Comparison of ENCODE assay signal across 1 cellular context in the genomic region with DNA sequence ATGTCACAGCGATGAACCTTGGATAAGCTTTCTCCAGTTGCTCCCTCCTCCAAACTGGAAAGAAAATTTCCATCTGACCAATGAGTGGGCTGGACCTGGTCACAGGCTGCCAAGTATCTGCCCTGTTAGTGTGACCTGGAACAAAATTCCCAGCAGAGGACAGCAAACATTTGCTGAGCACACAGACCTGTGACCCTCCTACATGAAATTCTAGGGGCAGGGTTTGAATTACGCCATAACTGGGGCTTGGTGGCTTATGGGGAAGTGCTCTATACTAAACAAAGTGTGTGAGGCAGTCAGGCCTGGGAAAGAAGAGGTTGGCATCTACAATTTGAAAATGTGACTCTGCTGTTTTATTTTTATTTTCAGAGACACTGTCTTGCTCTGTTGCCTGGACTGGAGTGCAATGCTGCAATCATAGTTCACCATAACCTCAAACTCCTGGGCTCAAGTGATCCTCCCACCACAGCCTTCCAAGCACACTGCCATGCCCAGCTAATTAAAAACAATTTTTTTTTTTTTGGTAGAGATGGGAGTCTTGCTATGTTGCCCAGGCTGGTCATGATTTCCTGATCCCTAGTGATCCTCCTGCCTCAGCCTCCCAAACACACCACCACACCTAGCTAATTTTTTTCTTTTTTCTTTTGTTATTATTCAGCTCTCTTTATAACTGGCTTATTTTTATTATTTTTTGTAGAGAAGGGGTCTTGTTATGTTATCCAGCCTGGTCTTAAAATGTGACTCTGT.
TF ChIP-seq lines count a peak whose summit lies in the region.

No MANE protein-coding gene starts in this region.

TF ChIP-seq in HepG2, 621 proteins besides CTCF, POLR2A, EP300 and RAD21 (continued from another document and continues in another):
- TF ChIP-seq, protein P1, sequence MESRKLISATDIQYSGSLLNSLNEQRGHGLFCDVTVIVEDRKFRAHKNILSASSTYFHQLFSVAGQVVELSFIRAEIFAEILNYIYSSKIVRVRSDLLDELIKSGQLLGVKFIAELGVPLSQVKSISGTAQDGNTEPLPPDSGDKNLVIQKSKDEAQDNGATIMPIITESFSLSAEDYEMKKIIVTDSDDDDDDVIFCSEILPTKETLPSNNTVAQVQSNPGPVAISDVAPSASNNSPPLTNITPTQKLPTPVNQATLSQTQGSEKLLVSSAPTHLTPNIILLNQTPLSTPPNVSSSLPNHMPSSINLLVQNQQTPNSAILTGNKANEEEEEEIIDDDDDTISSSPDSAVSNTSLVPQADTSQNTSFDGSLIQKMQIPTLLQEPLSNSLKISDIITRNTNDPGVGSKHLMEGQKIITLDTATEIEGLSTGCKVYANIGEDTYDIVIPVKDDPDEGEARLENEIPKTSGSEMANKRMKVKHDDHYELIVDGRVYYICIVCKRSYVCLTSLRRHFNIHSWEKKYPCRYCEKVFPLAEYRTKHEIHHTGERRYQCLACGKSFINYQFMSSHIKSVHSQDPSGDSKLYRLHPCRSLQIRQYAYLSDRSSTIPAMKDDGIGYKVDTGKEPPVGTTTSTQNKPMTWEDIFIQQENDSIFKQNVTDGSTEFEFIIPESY (CRISPR knock-in tag; IDR thresholded peaks at IDR 0.05): peak; percentile 50; the same call in 1 of the 2 replicates
- TF ChIP-seq ZNF550 (CRISPR knock-in tag; IDR thresholded peaks at IDR 0.05; ENCODE audit: borderline replicate concordance) (no peak), RBM39 (IDR thresholded peaks at IDR 0.05; ENCODE audit: low read depth, low read length, poor library complexity, severe bottlenecking) (no peak), HMGA1 (CRISPR knock-in tag; conservative IDR thresholded peaks at IDR 0.05) (no peak), SOX5 (CRISPR knock-in tag; IDR thresholded peaks at IDR 0.05; ENCODE audit: borderline replicate concordance) (peak; percentile 87), NFKB2 (CRISPR knock-in tag; IDR thresholded peaks at IDR 0.05; ENCODE audit: borderline replicate concordance) (no peak), ZBTB20 (CRISPR knock-in tag; IDR thresholded peaks at IDR 0.05; ENCODE audit: borderline replicate concordance, low read depth) (peak; percentile 38; the same call in 1 of the 2 replicates), ZMYM2 (CRISPR knock-in tag; IDR thresholded peaks at IDR 0.05) (no peak), ZNF607 (CRISPR knock-in tag; IDR thresholded peaks at IDR 0.05; ENCODE audit: borderline replicate concordance) (no peak), ARNTL (CRISPR knock-in tag; IDR thresholded peaks at IDR 0.05) (peak; percentile 65; the same call in 1 of the 2 replicates), HOXA7 (CRISPR knock-in tag; IDR thresholded peaks at IDR 0.05) (no peak), NPAS2 (CRISPR knock-in tag; IDR thresholded peaks at IDR 0.05; ENCODE audit: borderline replicate concordance) (no peak), ZNF326 (CRISPR knock-in tag; IDR thresholded peaks at IDR 0.05; ENCODE audit: borderline replicate concordance) (no peak), ZNF468 (CRISPR knock-in tag; IDR thresholded peaks at IDR 0.05) (no peak), CHD4 (IDR thresholded peaks at IDR 0.05; ENCODE audit: borderline replicate concordance, low read length) (no peak), ZKSCAN5 (CRISPR knock-in tag; IDR thresholded peaks at IDR 0.05) (no peak), ZMYM3 (CRISPR knock-in tag; IDR thresholded peaks at IDR 0.05) (0 out of 2 replicates have a peak, but pooled peaks have one; percentile 72), ZNF143 (CRISPR knock-in tag; IDR thresholded peaks at IDR 0.05) (peak; percentile 74), REPIN1 (CRISPR knock-in tag; IDR thresholded peaks at IDR 0.05; ENCODE audit: borderline replicate concordance, low read depth) (peak; percentile 40), MZF1 (CRISPR knock-in tag; IDR thresholded peaks at IDR 0.05; ENCODE audit: borderline replicate concordance) (no peak), RBAK (CRISPR knock-in tag; IDR thresholded peaks at IDR 0.05) (no peak), ZNF510 (CRISPR knock-in tag; IDR thresholded peaks at IDR 0.05; ENCODE audit: low read depth) (no peak), MIER2 (CRISPR knock-in tag; IDR thresholded peaks at IDR 0.05) (no peak), JUND (CRISPR knock-in tag; IDR thresholded peaks at IDR 0.05) (peak; percentile 54; the same call in 1 of the 2 replicates), ZBTB21 (CRISPR knock-in tag; IDR thresholded peaks at IDR 0.05) (no peak), NFRKB (IDR thresholded peaks at IDR 0.05) (no peak), SP140L (CRISPR knock-in tag; IDR thresholded peaks at IDR 0.05; ENCODE audit: borderline replicate concordance) (no peak; the same call in 1 of the 2 replicates), NFKBIZ (CRISPR knock-in tag; IDR thresholded peaks at IDR 0.05) (peak; percentile 95), MTF1 (CRISPR knock-in tag; IDR thresholded peaks at IDR 0.05) (no peak), RBFOX2 (IDR thresholded peaks at IDR 0.05; ENCODE audit: low read depth, low read length) (peak; percentile 84), TBL1XR1 (IDR thresholded peaks at IDR 0.05; ENCODE audit: borderline replicate concordance, low read length, partially characterized antibody) (peak; percentile 37), ADNP (CRISPR knock-in tag; IDR thresholded peaks at IDR 0.05) (no peak), ZNF614 (CRISPR knock-in tag; IDR thresholded peaks at IDR 0.05; ENCODE audit: borderline replicate concordance) (peak; percentile 91; the same call in 1 of the 2 replicates), NFIB (CRISPR knock-in tag; IDR thresholded peaks at IDR 0.05; ENCODE audit: borderline replicate concordance) (no peak), CBX1 (IDR thresholded peaks at IDR 0.05; ENCODE audit: low read depth) (peak; percentile 52), ZNF781 (CRISPR knock-in tag; IDR thresholded peaks at IDR 0.05; ENCODE audit: borderline replicate concordance, not compliant biosample characterization) (peak; percentile 17), CEBPB (IDR thresholded peaks at IDR 0.05; ENCODE audit: borderline replicate concordance, low read depth, low read length) (peak; percentile 95), ZNF530 (CRISPR knock-in tag; IDR thresholded peaks at IDR 0.05; ENCODE audit: low read depth) (no peak), KDM6A (CRISPR knock-in tag; IDR thresholded peaks at IDR 0.05; ENCODE audit: low read depth) (peak; percentile 84; the same call in 1 of the 2 replicates), ZFP41 (CRISPR knock-in tag; IDR thresholded peaks at IDR 0.05; ENCODE audit: borderline replicate concordance) (no peak), SATB2 (CRISPR knock-in tag; IDR thresholded peaks at IDR 0.05) (no peak), U2AF2 (IDR thresholded peaks at IDR 0.05; ENCODE audit: low read depth, low read length) (no peak), ZBTB8A (CRISPR knock-in tag; IDR thresholded peaks at IDR 0.05; ENCODE audit: borderline replicate concordance, low read depth) (no peak), MTF2 (CRISPR knock-in tag; IDR thresholded peaks at IDR 0.05; ENCODE audit: borderline replicate concordance) (no peak), GATAD2A (CRISPR knock-in tag; IDR thresholded peaks at IDR 0.05) (peak; percentile 95), ZNF292 (CRISPR knock-in tag; IDR thresholded peaks at IDR 0.05; ENCODE audit: borderline replicate concordance, low read depth) (0 out of 2 replicates have a peak, but pooled peaks have one; percentile 57)
- TF ChIP-seq, protein P2, sequence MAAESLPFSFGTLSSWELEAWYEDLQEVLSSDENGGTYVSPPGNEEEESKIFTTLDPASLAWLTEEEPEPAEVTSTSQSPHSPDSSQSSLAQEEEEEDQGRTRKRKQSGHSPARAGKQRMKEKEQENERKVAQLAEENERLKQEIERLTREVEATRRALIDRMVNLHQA (CRISPR knock-in tag; IDR thresholded peaks at IDR 0.05): no peak
- TF ChIP-seq, protein P3, sequence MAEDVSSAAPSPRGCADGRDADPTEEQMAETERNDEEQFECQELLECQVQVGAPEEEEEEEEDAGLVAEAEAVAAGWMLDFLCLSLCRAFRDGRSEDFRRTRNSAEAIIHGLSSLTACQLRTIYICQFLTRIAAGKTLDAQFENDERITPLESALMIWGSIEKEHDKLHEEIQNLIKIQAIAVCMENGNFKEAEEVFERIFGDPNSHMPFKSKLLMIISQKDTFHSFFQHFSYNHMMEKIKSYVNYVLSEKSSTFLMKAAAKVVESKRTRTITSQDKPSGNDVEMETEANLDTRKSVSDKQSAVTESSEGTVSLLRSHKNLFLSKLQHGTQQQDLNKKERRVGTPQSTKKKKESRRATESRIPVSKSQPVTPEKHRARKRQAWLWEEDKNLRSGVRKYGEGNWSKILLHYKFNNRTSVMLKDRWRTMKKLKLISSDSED (CRISPR knock-in tag; IDR thresholded peaks at IDR 0.05): no peak
- TF ChIP-seq, protein P4, sequence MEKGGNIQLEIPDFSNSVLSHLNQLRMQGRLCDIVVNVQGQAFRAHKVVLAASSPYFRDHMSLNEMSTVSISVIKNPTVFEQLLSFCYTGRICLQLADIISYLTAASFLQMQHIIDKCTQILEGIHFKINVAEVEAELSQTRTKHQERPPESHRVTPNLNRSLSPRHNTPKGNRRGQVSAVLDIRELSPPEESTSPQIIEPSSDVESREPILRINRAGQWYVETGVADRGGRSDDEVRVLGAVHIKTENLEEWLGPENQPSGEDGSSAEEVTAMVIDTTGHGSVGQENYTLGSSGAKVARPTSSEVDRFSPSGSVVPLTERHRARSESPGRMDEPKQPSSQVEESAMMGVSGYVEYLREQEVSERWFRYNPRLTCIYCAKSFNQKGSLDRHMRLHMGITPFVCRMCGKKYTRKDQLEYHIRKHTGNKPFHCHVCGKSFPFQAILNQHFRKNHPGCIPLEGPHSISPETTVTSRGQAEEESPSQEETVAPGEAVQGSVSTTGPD (CRISPR knock-in tag; IDR thresholded peaks at IDR 0.05): no peak
- TF ChIP-seq, protein P5, sequence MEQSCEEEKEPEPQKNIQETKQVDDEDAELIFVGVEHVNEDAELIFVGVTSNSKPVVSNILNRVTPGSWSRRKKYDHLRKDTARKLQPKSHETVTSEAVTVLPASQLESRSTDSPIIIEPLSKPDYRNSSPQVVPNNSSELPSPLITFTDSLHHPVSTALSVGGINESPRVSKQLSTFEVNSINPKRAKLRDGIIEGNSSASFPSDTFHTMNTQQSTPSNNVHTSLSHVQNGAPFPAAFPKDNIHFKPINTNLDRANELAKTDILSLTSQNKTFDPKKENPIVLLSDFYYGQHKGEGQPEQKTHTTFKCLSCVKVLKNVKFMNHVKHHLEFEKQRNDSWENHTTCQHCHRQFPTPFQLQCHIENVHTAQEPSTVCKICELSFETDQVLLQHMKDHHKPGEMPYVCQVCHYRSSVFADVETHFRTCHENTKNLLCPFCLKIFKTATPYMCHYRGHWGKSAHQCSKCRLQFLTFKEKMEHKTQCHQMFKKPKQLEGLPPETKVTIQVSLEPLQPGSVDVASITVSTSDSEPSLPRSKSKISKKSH (CRISPR knock-in tag; IDR thresholded peaks at IDR 0.05; ENCODE audit: borderline replicate concordance): no peak
- TF ChIP-seq, protein P6, sequence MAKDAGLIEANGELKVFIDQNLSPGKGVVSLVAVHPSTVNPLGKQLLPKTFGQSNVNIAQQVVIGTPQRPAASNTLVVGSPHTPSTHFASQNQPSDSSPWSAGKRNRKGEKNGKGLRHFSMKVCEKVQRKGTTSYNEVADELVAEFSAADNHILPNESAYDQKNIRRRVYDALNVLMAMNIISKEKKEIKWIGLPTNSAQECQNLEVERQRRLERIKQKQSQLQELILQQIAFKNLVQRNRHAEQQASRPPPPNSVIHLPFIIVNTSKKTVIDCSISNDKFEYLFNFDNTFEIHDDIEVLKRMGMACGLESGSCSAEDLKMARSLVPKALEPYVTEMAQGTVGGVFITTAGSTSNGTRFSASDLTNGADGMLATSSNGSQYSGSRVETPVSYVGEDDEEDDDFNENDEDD (CRISPR knock-in tag; IDR thresholded peaks at IDR 0.05; ENCODE audit: borderline replicate concordance): no peak
- TF ChIP-seq, protein P7, sequence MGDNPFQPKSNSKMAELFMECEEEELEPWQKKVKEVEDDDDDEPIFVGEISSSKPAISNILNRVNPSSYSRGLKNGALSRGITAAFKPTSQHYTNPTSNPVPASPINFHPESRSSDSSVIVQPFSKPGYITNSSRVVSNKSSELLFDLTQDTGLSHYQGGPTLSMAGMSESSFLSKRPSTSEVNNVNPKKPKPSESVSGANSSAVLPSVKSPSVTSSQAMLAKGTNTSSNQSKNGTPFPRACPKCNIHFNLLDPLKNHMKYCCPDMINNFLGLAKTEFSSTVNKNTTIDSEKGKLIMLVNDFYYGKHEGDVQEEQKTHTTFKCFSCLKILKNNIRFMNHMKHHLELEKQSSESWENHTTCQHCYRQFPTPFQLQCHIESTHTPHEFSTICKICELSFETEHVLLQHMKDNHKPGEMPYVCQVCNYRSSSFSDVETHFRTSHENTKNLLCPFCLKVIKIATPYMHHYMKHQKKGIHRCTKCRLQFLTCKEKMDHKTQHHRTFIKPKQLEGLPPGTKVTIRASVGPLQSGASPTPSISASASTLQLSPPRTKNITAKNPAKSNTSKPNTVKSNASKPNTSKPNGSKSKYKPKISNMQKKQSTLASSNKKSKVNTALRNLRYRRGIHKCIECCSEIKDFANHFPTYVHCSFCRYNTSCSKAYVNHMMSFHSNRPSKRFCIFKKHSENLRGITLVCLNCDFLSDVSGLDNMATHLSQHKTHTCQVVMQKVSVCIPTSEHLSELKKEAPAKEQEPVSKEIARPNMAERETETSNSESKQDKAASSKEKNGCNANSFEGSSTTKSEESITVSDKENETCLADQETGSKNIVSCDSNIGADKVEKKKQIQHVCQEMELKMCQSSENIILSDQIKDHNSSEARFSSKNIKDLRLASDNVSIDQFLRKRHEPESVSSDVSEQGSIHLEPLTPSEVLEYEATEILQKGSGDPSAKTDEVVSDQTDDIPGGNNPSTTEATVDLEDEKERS (CRISPR knock-in tag; IDR thresholded peaks at IDR 0.05): no peak
- TF ChIP-seq, protein P8, sequence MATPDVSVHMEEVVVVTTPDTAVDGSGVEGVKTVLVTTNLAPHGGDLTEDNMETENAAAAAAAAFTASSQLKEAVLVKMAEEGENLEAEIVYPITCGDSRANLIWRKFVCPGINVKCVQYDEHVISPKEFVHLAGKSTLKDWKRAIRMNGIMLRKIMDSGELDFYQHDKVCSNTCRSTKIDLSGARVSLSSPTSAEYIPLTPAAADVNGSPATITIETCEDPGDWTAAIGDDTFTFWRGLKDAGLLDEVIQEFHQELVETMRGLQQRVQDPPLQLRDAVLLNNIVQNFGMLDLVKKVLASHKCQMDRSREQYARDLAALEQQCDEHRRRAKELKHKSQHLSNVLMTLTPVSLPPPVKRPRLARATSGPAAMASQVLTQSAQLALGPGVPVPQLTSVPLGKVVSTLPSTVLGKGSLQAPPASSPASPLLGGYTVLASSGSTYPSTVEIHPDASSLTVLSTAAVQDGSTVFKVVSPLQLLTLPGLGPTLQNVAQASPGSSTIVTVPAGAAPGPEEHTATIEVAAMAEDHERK (CRISPR knock-in tag; IDR thresholded peaks at IDR 0.05; ENCODE audit: low read depth): no peak
- TF ChIP-seq, protein P9, sequence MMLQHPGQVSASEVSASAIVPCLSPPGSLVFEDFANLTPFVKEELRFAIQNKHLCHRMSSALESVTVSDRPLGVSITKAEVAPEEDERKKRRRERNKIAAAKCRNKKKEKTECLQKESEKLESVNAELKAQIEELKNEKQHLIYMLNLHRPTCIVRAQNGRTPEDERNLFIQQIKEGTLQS (CRISPR knock-in tag; IDR thresholded peaks at IDR 0.05): peak; percentile 55; the same call in 1 of the 2 replicates
